In genomic region chr5:176545737-176546509, GRCh38 we compare ENCODE assay signal across 15 cellular contexts. TPM values are rescaled to one million over a fixed set of nuclear protein-coding genes. Genes with fewer than 3 reads are reported as not detected.
DNase-seq lines count a peak whose midpoint lies in the region; ATAC-seq and TF ChIP-seq lines count a peak whose summit lies in the region.
"Had no signal": no experiment of that assay in that cellular context is flagged by ENCODE, and none has a peak within 500 bp of the region (broad histone marks: within the 10 kb centered on the region; RNA-seq: fewer than 3 reads in every experiment).

No MANE protein-coding gene starts in this region.

- DNase-seq in Caki2 (ENCODE audit: low read depth) (peak; percentile 54), Peyer's patch (peak in 2 of 3 donors; percentile 90 to 93), epithelial cell of prostate (ENCODE audit: low read depth, low spot score) (peak; percentile 57), NCI-H146 (lab: John Stamatoyannopoulos, UW) (no peak), NCI-H1092 treated with DMSO at 0.1 percent for 48 hours (lab: John Stamatoyannopoulos, UW) (no peak)
- DNase-seq: activated effector memory CD4-positive, alpha-beta T cell treated with anti-CD3 and anti-CD28 coated beads, Interleukin-2, amount 50 U/mL, for 16 hours; H7; naive B cell; NCI-H82; stimulated activated CD4-positive, alpha-beta T cell treated with anti-CD3 and anti-CD28 coated beads, Interleukin-4, amount 100 ng/mL, for 24 hours; SW 1271 had no signal

- peak overlapping the region; percentile 35 for H3K9ac ChIP-seq in rectal smooth muscle tissue (ENCODE audit: low read length)

- ATAC-seq in GM18909 (IDR thresholded peaks at IDR 0.05; ENCODE audit: poor library complexity, unreplicated experiment), result no peak

- H3K4me3 ChIP-seq in Peyer's patch (peak overlapping the region in 2 of 4 donors; percentile 45 to 74), rectal smooth muscle tissue (ENCODE audit: low read length) (no peak overlapping the region)

- peak; percentile 87 to 93 for TF ChIP-seq POLR2A in Peyer's patch (IDR thresholded peaks at IDR 0.05)

- in situ Hi-C loops in Caki2 (cut with HindIII; ENCODE audit: low pct_unique_long_range_greater_than_20kb, low sequenced_read_pairs), result no loop called here

- no peak for TF ChIP-seq CTCF in Peyer's patch (IDR thresholded peaks at IDR 0.05)

- H3K9me3 ChIP-seq in Peyer's patch, result no peaks in the 10 kb centered on the region

- no peaks in the 10 kb centered on the region for H3K36me3 ChIP-seq in Peyer's patch
- no peaks in the 10 kb centered on the region for H3K36me3 ChIP-seq in rectal smooth muscle tissue (ENCODE audit: control insufficient read depth, insufficient read depth, low read length)

- H3K27ac ChIP-seq in Peyer's patch (peak overlapping the region in 3 of 4 donors; percentile 91 to 98 (median 91)), epithelial cell of prostate (peak overlapping the region; percentile 91), rectal smooth muscle tissue (ENCODE audit: low read depth, low read length) (no peak overlapping the region)

- peaks cover 0 to 37% (median 12%) of the 10 kb centered on the region in 4 donors for H3K4me1 ChIP-seq in Peyer's patch
- no peaks in the 10 kb centered on the region for H3K4me1 ChIP-seq in rectal smooth muscle tissue (ENCODE audit: control insufficient read depth, insufficient read depth, low read length)

- H3K27me3 ChIP-seq in Peyer's patch, result no peaks in the 10 kb centered on the region
- no peaks in the 10 kb centered on the region for H3K27me3 ChIP-seq in rectal smooth muscle tissue (ENCODE audit: control insufficient read depth, insufficient read depth, low read length)

RNA-seq across cellular contexts. Expression of gene CDHR2, which starts 3.2 kb away (rescaled TPM):
- 0.23 and 1.2 TPM in 2 replicates for total RNA-seq in Caki2 (2014; rRNA removed; shearing (Covaris generic); ENCODE audit: low replicate concordance)
- total RNA-seq in Peyer's patch, result 100 to 1,000 TPM in 3 of 4 donors, 10 to 100 TPM in 1; 39.6 to 823 (median 613) TPM
- total RNA-seq: aorta, skeletal muscle tissue had no signal

RNA-seq across cellular contexts. Expression of gene RNF44, which starts 8.7 kb away (rescaled TPM):
- total RNA-seq in Caki2 (2014; rRNA removed; shearing (Covaris generic); ENCODE audit: low replicate concordance), result 2.0 and 18.7 TPM in 2 replicates
- total RNA-seq in Peyer's patch, result 100 to 1,000 TPM in 1 of 4 donors, 10 to 100 TPM in 3; 46.4 to 114 (median 65.3) TPM

Comparison
In these comparisons a context has a peak if more than half of its experiments do, and no peak if none do; other contexts are left out.
1. DNase-seq: peak in Caki2 (single experiment), Peyer's patch (2 of 3) and epithelial cell of prostate (single experiment); none in NCI-H146 (single experiment) and NCI-H1092 treated with DMSO at 0.1 percent for 48 hours (single experiment).
2. RNA of gene CDHR2, which starts 3.2 kb away (total RNA-seq): 39.6 to 823 TPM in Peyer's patch; 0.23 to 1.2 TPM in Caki2; every median in the first group is over 10 times any median in the second.